In the genomic region with DNA sequence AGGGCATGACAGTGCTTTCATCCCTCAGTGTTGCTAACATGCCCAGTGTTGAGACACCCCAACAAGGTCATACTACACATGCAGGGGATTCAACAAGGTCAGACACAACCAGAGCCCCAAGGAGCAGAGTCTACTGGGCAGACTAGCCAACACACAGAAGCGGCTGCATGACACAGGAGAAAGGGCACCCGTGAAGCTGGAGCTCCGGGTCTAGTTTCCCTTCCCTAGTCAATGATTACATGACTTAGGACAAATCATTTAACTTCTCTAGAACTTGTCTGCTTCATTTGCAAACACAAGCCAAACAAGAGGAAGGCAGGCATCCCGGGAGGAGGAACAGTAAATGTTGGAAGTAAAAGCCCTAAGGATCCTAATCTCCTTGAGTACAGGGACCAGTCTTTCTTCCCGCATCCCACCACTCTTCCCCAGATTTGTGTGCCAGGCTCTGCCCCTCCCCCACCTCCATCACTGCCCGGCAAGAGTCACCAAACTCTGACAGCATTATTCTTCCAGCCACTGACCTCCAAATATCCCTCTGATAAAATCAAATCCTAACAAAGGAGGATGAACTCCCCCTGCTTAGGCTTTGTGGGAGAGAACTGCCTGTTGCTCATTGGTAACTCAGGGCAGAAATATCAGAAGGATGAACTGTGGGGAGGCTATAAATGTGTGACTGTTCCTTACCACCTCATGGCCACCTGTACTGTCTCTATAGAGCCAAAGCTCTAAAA, we compare ENCODE assay signal across 20 cellular contexts.
DNase-seq lines count a peak whose midpoint lies in the region; ATAC-seq, FAIRE-seq and TF ChIP-seq lines count a peak whose summit lies in the region.
"Had no signal": no experiment of that assay in that cellular context is flagged by ENCODE, and none has a peak within 500 bp of the region (broad histone marks: within the 10 kb centered on the region; RNA-seq: fewer than 3 reads in every experiment).

No MANE protein-coding gene starts in this region.

- H3K9ac ChIP-seq in liver (ENCODE audit: low read depth in 1 of 2, low read length in 2 of 2) = no peak overlapping the region
- no peak overlapping the region for H3K9ac ChIP-seq in HepG2 (ENCODE audit: insufficient read depth, low read depth, low read length)

- H4K20me1 ChIP-seq in HepG2 (ENCODE audit: insufficient read depth, low read length) = no peaks in the 10 kb centered on the region
- H4K20me1 ChIP-seq in osteoblast (ENCODE audit: insufficient read depth, low read length) = no peaks in the 10 kb centered on the region

- H3K27ac ChIP-seq in liver (ENCODE audit: low read depth in 1 of 2, low read length in 2 of 2) (peak overlapping the region; percentile 29 to 76), HepG2 (ENCODE audit: extremely low read length, insufficient read depth, low read length) (no peak overlapping the region), esophagus squamous epithelium (peak overlapping the region in 3 of 4 donors; percentile 23 to 73 (median 51)), osteoblast (ENCODE audit: low read depth, low read length) (peak overlapping the region; percentile 99)
- H3K27ac ChIP-seq: HL-60 had no signal

- no TSS peak for BruUV-seq in HepG2 (replicated peaks; lab: Mats Ljungman, UMichigan)

- no peaks in the 10 kb centered on the region for H3K36me3 ChIP-seq in liver (ENCODE audit: control insufficient read depth in 4 of 4, insufficient read depth in 3 of 4, low read depth in 1 of 4, low read length in 3 of 4)
- no peaks in the 10 kb centered on the region for H3K36me3 ChIP-seq in HepG2 (replicated peaks in 1 of 2; ENCODE audit: control insufficient read depth in 1 of 2, insufficient read depth in 2 of 2, low read length in 2 of 2)
- no peaks in the 10 kb centered on the region for H3K36me3 ChIP-seq in esophagus squamous epithelium
- no peaks in the 10 kb centered on the region for H3K36me3 ChIP-seq in osteoblast (ENCODE audit: insufficient read depth, low read length)
- H3K36me3 ChIP-seq: Peyer's patch had no signal

- POLR2A ChIA-PET in HepG2 (lab: Yijun Ruan, JAX) = no interaction called here

- no peaks in the 10 kb centered on the region for H3K9me3 ChIP-seq in liver (ENCODE audit: control insufficient read depth in 4 of 4, low read length in 3 of 4)
- H3K9me3 ChIP-seq in HepG2 (ENCODE audit: low read length) = no peaks in the 10 kb centered on the region
- H3K9me3 ChIP-seq in esophagus squamous epithelium = no peaks in the 10 kb centered on the region
- no peaks in the 10 kb centered on the region for H3K9me3 ChIP-seq in osteoblast (ENCODE audit: low read depth, low read length)
- H3K9me3 ChIP-seq: Peyer's patch had no signal

- intact Hi-C loops in HepG2 (cut with micrococcal nuclease; ENCODE audit: unreplicated experiment) (no loop called here), esophagus squamous epithelium (cut with DNase I) (no loop called here), head of caudate nucleus (cut with DNase I) (no loop called here)

- peaks cover 7 to 37% (median 28%) of the 10 kb centered on the region in 4 donors for H3K4me1 ChIP-seq in liver (ENCODE audit: control insufficient read depth in 4 of 4, insufficient read depth in 4 of 4, low read length in 3 of 4)
- H3K4me1 ChIP-seq in HepG2 (ENCODE audit: insufficient read depth, low read length) = 0 out of 2 replicates have a peak, but pooled peaks cover 9% of the 10 kb centered on the region
- peaks cover 0 to 33% (median 16%) of the 10 kb centered on the region in 3 donors for H3K4me1 ChIP-seq in esophagus squamous epithelium
- peaks cover 41% of the 10 kb centered on the region for H3K4me1 ChIP-seq in osteoblast (ENCODE audit: insufficient read depth, low read length)

- no peak for FAIRE-seq in HepG2 (lab: Jason Lieb, UNC)
- FAIRE-seq: keratinocyte had no signal

- TF ChIP-seq RAD21 in liver (IDR thresholded peaks at IDR 0.05) = peak; percentile 49 to 68
- TF ChIP-seq RAD21 in HepG2 (CRISPR knock-in tag; IDR thresholded peaks at IDR 0.05) = no peak

- H3K4me3 ChIP-seq in liver (ENCODE audit: low read depth in 1 of 3, low read length in 3 of 3) = no peak overlapping the region
- no peak overlapping the region for H3K4me3 ChIP-seq in HepG2 (replicated peaks in 1 of 3; ENCODE audit: insufficient read depth in 1 of 3, low read depth in 2 of 3, low read length in 3 of 3)
- no peak overlapping the region for H3K4me3 ChIP-seq in esophagus squamous epithelium
- H3K4me3 ChIP-seq in osteoblast (ENCODE audit: insufficient read depth, low read length) = no peak overlapping the region
- H3K4me3 ChIP-seq: Peyer's patch had no signal

- H3K79me2 ChIP-seq in HepG2 (ENCODE audit: insufficient read depth, low read length) = no peaks in the 10 kb centered on the region
- H3K79me2 ChIP-seq in osteoblast (ENCODE audit: insufficient read depth, low read length) = peaks cover 48% of the 10 kb centered on the region

- in situ Hi-C loops in HepG2 (cut with HindIII; ENCODE audit: extremely low pct_ligation_motif_present, low pct_unique_long_range_greater_than_20kb) = no loop called here

- H3K4me2 ChIP-seq in HepG2 (ENCODE audit: low read depth, low read length) (no peak overlapping the region), osteoblast (ENCODE audit: insufficient read depth, low read length) (peak overlapping the region; percentile 84)

- CTCF ChIA-PET in HepG2 (lab: Yijun Ruan, JAX; ENCODE audit: low intra/inter-chr PET ratio, low total read pairs) = no interaction called here

- TF ChIP-seq EP300 in HepG2 (IDR thresholded peaks at IDR 0.05; ENCODE audit: low read depth in 2 of 2, low read length in 2 of 2) (no peak), HepG2 (CRISPR knock-in tag; IDR thresholded peaks at IDR 0.05; ENCODE audit: borderline replicate concordance) (no peak)

- TF ChIP-seq POLR2A in HepG2 (IDR thresholded peaks at IDR 0.05; ENCODE audit: insufficient read depth in 1 of 2, low read depth in 2 of 2, low read length in 2 of 2) (no peak), esophagus squamous epithelium (IDR thresholded peaks at IDR 0.05) (no peak), GM18505 (IDR thresholded peaks at IDR 0.05; ENCODE audit: borderline replicate concordance, extremely low read depth, insufficient read depth, insufficient read length) (no peak)

- no peaks in the 10 kb centered on the region for H3K27me3 ChIP-seq in liver (ENCODE audit: control insufficient read depth in 4 of 4, insufficient read depth in 4 of 4, low read length in 3 of 4)
- peaks cover 1 to 6% of the 10 kb centered on the region in 2 experiments; a peak in 4 of 5 replicates for H3K27me3 ChIP-seq in HepG2 (ENCODE audit: control insufficient read depth in 1 of 2, insufficient read depth in 2 of 2, low read length in 2 of 2)
- H3K27me3 ChIP-seq in esophagus squamous epithelium = no peaks in the 10 kb centered on the region
- H3K27me3 ChIP-seq in osteoblast (ENCODE audit: insufficient read depth, low read length) = no peaks in the 10 kb centered on the region
- H3K27me3 ChIP-seq: Peyer's patch had no signal

- TF ChIP-seq CTCF in liver (IDR thresholded peaks at IDR 0.05; ENCODE audit: low read depth, low read length, missing input control) (no peak), HepG2 (CRISPR knock-in tag; IDR thresholded peaks at IDR 0.05) (no peak), esophagus squamous epithelium (IDR thresholded peaks at IDR 0.05) (no peak), osteoblast (IDR thresholded peaks at IDR 0.05; ENCODE audit: extremely low read depth, low read depth, low read length) (no peak)

- DNase-seq in HepG2 (ENCODE audit: low spot score) (no peak), esophagus squamous epithelium (lab: John Stamatoyannopoulos, UW) (no peak), osteoblast (ENCODE audit: insufficient read length, low spot score, missing footprints) (no peak), NCI-H524 treated with DMSO at 0.1 percent for 48 hours (lab: John Stamatoyannopoulos, UW) (no peak), head of caudate nucleus (no peak)
- DNase-seq: activated CD4-positive, CD25-positive, alpha-beta regulatory T cell treated with anti-CD3 and anti-CD28 coated beads, Interleukin-2, amount 50 U/mL, for 72 hours; activated naive CD4-positive, alpha-beta T cell treated with anti-CD3 and anti-CD28 coated beads, Interleukin-2, amount 50 U/mL, for 16 hours; glutamatergic neuron; H7; Kasumi-1; natural killer cell; Peyer's patch; right cardiac atrium; stimulated activated CD4-positive, alpha-beta T cell treated with anti-CD3 and anti-CD28 coated beads, Interleukin-4, amount 100 ng/mL, for 1 hour; T-helper 2 cell had no signal

- no peak overlapping the region for H2AFZ ChIP-seq in HepG2 (ENCODE audit: low read length)
- H2AFZ ChIP-seq in osteoblast (ENCODE audit: low read length) = no peak overlapping the region

- ATAC-seq in HepG2 (no peak), GM18505 (IDR thresholded peaks at IDR 0.05; ENCODE audit: unreplicated experiment) (no peak), HG03521 (IDR thresholded peaks at IDR 0.05; ENCODE audit: unreplicated experiment) (no peak)
- ATAC-seq: natural killer cell had no signal

- WGBS in liver = 26% methylated on average over 6 of the region's 6 CpGs
- 11% methylated on average over 4 of the region's 6 CpGs for WGBS in HepG2 (ENCODE audit: low lambda C conversion rate)
- 74 to 84% methylated on average over 6 of the region's 6 CpGs for WGBS in esophagus squamous epithelium, 2 donors

TF ChIP-seq in liver, 16 proteins besides CTCF, POLR2A, EP300 and RAD21 (continues in another document):
- TF ChIP-seq RXRA (IDR thresholded peaks at IDR 0.05) = peak; percentile 76 to 82

TF ChIP-seq in HepG2, 621 proteins besides CTCF, POLR2A, EP300 and RAD21 (continues in another document):
- TF ChIP-seq PAF1 (CRISPR knock-in tag; IDR thresholded peaks at IDR 0.05) (no peak), ZBTB38 (CRISPR knock-in tag; IDR thresholded peaks at IDR 0.05) (no peak), KMT2B (CRISPR knock-in tag; IDR thresholded peaks at IDR 0.05) (no peak), PHF21A (CRISPR knock-in tag; IDR thresholded peaks at IDR 0.05) (no peak), ZNF775 (CRISPR knock-in tag; IDR thresholded peaks at IDR 0.05; ENCODE audit: borderline replicate concordance) (no peak), ZIK1 (CRISPR knock-in tag; IDR thresholded peaks at IDR 0.05; ENCODE audit: borderline replicate concordance, low read depth) (no peak)
- TF ChIP-seq, protein P1, sequence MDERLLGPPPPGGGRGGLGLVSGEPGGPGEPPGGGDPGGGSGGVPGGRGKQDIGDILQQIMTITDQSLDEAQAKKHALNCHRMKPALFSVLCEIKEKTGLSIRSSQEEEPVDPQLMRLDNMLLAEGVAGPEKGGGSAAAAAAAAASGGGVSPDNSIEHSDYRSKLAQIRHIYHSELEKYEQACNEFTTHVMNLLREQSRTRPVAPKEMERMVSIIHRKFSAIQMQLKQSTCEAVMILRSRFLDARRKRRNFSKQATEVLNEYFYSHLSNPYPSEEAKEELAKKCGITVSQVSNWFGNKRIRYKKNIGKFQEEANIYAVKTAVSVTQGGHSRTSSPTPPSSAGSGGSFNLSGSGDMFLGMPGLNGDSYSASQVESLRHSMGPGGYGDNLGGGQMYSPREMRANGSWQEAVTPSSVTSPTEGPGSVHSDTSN (CRISPR knock-in tag; IDR thresholded peaks at IDR 0.05) = no peak
